Comparison of ENCODE assay signal across 21 cellular contexts in genomic region chr16:89705006-89705405, GRCh38.
"Had no signal": no experiment of that assay in that cellular context is flagged by ENCODE, and none has a peak within 500 bp of the region (broad histone marks: within the 10 kb centered on the region; RNA-seq: fewer than 3 reads in every experiment).

No MANE protein-coding gene starts in this region.

- H3K4me3 Mint-ChIP-seq: activated naive CD4-positive, alpha-beta T cell treated with anti-CD3 and anti-CD28 coated beads for 36 hours; WTC11 had no signal

- H3K4me1 Mint-ChIP-seq: nephron had no signal

- H3K27ac ChIP-seq: body of pancreas, cardiac muscle cell, epithelial cell of prostate, gastroesophageal sphincter, sigmoid colon, testis had no signal

- H3K9me3 Mint-ChIP-seq: activated naive CD4-positive, alpha-beta T cell treated with anti-CD3 and anti-CD28 coated beads for 36 hours; memory B cell; nephron; WTC11 had no signal

- H3K27ac Mint-ChIP-seq: activated naive CD4-positive, alpha-beta T cell treated with anti-CD3 and anti-CD28 coated beads for 36 hours; memory B cell; WTC11 had no signal

- H3K36me3 ChIP-seq: cardiac muscle cell, sigmoid colon had no signal

- H3K27me3 Mint-ChIP-seq: memory B cell had no signal

- H3K36me3 Mint-ChIP-seq: memory B cell, WTC11 had no signal

- ATAC-seq: body of pancreas, gastroesophageal sphincter, WTC11 had no signal

- DNase-seq: activated CD8-positive, alpha-beta memory T cell treated with anti-CD3 and anti-CD28 coated beads for 24 hours; activated naive CD4-positive, alpha-beta T cell treated with anti-CD3 and anti-CD28 coated beads for 36 hours; activated T-cell treated with anti-CD3 and anti-CD28 coated beads, Interleukin-2, amount 50 U/mL, for 48 hours; amygdala; body of pancreas; head of caudate nucleus; hypothalamus; nucleus accumbens; sigmoid colon; stimulated activated CD4-positive, alpha-beta T cell treated with anti-CD3 and anti-CD28 coated beads, Interleukin-2, amount 100 ng/mL, for 48 hours; stimulated activated naive CD4-positive, alpha-beta T cell; T1000; testis; trophoblast cell had no signal

- H3K4me2 ChIP-seq: smooth muscle cell had no signal

- H3K27me3 ChIP-seq: body of pancreas, cardiac muscle cell, testis had no signal

- H3K4me3 ChIP-seq: body of pancreas, cardiac muscle cell, gastroesophageal sphincter, sigmoid colon, smooth muscle cell, testis had no signal
